9 cellular contexts compared by ENCODE assay signal in the genomic region with DNA sequence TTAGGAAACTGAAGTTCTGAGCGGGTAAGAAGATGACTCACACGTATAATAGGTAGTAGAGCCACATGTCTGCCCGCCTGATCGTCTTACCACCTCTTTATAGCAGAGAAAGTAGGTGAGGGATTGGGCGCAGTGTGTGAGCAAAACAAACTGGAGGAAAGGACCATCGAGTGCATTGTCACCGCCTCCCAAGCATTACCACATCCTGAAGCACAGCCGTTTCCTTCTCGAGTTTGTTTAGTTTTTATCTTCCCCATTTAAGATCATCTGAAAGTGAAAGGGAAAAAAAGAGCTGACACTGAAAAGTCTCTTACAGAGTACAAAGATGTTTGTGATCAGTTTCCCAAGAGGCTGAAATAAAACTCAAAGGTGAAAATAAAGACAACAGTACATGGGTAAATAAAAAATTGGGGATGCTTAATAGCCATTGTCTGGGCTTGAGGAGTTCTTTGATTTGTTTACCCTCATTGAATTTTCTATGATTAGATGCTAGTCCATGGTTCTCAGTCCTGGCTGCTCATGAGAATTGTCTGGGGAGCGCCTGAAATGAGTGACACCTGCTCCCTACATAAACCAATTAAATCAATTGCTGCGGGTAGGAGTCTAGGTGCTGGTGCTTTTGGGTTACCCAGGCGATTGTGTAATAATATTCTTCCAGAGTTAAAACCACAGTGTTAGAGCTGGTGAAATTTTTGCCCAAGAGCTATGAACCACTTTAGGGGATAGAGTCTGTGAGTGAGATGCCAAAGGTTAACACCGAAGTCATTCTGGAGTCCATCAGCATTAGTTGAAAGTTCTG.
DNase-seq lines count a peak whose midpoint lies in the region; ATAC-seq lines count a peak whose summit lies in the region.
"Had no signal": no experiment of that assay in that cellular context is flagged by ENCODE, and none has a peak within 500 bp of the region (broad histone marks: within the 10 kb centered on the region; RNA-seq: fewer than 3 reads in every experiment).

No MANE protein-coding gene starts in this region.

- peak overlapping the region; percentile 64 for H3K4me3 Mint-ChIP-seq in stimulated activated effector memory CD8-positive, alpha-beta T cell treated with anti-CD3 and anti-CD28 coated beads, Interleukin-12 subunit alpha, Interleukin-12 subunit beta, amount 100 ng/mL, for 72 hours

- DNase-seq in NCI-H82 (lab: John Stamatoyannopoulos, UW) (peak; percentile 55), NCI-H82 treated with DMSO at 0.1 percent for 48 hours (lab: John Stamatoyannopoulos, UW; ENCODE audit: unreplicated experiment) (no peak), NCI-H748 treated with DMSO at 0.1 percent for 48 hours (lab: John Stamatoyannopoulos, UW) (peak; percentile 41), kidney tubule cell (ENCODE audit: low spot score) (peak; percentile 33), middle frontal gyrus (ENCODE audit: extremely low spot score, low spot score) (no peak)
- peak; percentile 56 for DNase-seq in activated CD8-positive, alpha-beta memory T cell treated with anti-CD3 and anti-CD28 coated beads, Interleukin-2, amount 50 U/mL, for 48 hours
- DNase-seq in stimulated activated effector memory CD8-positive, alpha-beta T cell treated with anti-CD3 and anti-CD28 coated beads, Interleukin-12 subunit alpha, Interleukin-12 subunit beta, amount 100 ng/mL, for 72 hours (ENCODE audit: low spot score in 2 of 2), result peak; percentile 14 to 71

- no peaks in the 10 kb centered on the region for H3K9me3 Mint-ChIP-seq in stimulated activated effector memory CD8-positive, alpha-beta T cell treated with anti-CD3 and anti-CD28 coated beads, Interleukin-12 subunit alpha, Interleukin-12 subunit beta, amount 100 ng/mL, for 72 hours

- peak; percentile 88 for ATAC-seq in HG03103 (IDR thresholded peaks at IDR 0.05; ENCODE audit: low read depth, unreplicated experiment)
- ATAC-seq in stimulated activated effector memory CD8-positive, alpha-beta T cell treated with anti-CD3 and anti-CD28 coated beads, Interleukin-12 subunit alpha, Interleukin-12 subunit beta, amount 100 ng/mL, for 72 hours, result peak; percentile 98
- ATAC-seq: A549 had no signal

- H3K36me3 Mint-ChIP-seq in stimulated activated effector memory CD8-positive, alpha-beta T cell treated with anti-CD3 and anti-CD28 coated beads, Interleukin-12 subunit alpha, Interleukin-12 subunit beta, amount 100 ng/mL, for 72 hours, result no peaks in the 10 kb centered on the region

- H3K27ac Mint-ChIP-seq in stimulated activated effector memory CD8-positive, alpha-beta T cell treated with anti-CD3 and anti-CD28 coated beads, Interleukin-12 subunit alpha, Interleukin-12 subunit beta, amount 100 ng/mL, for 72 hours, result peak overlapping the region; percentile 72

- peaks cover 42% of the 10 kb centered on the region for H3K4me1 Mint-ChIP-seq in stimulated activated effector memory CD8-positive, alpha-beta T cell treated with anti-CD3 and anti-CD28 coated beads, Interleukin-12 subunit alpha, Interleukin-12 subunit beta, amount 100 ng/mL, for 72 hours

Comparison
In these comparisons a context has a peak if more than half of its experiments do, and no peak if none do; other contexts are left out.
1. DNase-seq: peak in NCI-H82 (single experiment), NCI-H748 treated with DMSO at 0.1 percent for 48 hours (single experiment), activated CD8-positive, alpha-beta memory T cell treated with anti-CD3 and anti-CD28 coated beads, Interleukin-2, amount 50 U/mL, for 48 hours (single experiment), kidney tubule cell (single experiment) and stimulated activated effector memory CD8-positive, alpha-beta T cell treated with anti-CD3 and anti-CD28 coated beads, Interleukin-12 subunit alpha, Interleukin-12 subunit beta, amount 100 ng/mL, for 72 hours (2 of 2); none in NCI-H82 treated with DMSO at 0.1 percent for 48 hours (single experiment) and middle frontal gyrus (single experiment).